Comparison of ENCODE assay signal across 8 cellular contexts in the genomic region with DNA sequence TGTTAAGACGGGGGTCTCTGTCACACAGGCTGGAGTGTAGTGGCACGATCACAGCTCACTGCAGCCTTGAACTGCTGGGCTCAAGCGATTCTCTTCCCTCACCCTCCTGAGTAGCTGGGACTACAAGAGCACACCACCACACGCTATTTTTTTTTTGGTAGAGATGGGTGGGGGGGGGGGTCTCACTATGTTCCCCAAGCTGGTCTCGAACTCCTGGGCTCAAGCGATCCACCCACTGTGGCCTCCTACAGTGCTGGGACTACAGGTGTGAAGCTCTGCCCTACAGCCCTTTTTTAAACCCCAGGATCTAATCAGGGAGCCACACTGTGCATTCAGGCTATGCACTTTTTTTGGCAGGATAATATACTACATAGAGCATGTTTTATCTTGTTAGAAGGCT. TPM values are rescaled to one million over a fixed set of nuclear protein-coding genes. Genes with fewer than 3 reads are reported as not detected.
DNase-seq lines count a peak whose midpoint lies in the region; ATAC-seq and TF ChIP-seq lines count a peak whose summit lies in the region.

No MANE protein-coding gene starts in this region.

- H3K27me3 ChIP-seq in HUES6 (ENCODE audit: control insufficient read depth, insufficient read depth, low read length) = no peaks in the 10 kb centered on the region
- no peaks in the 10 kb centered on the region for H3K27me3 ChIP-seq in body of pancreas
- no peaks in the 10 kb centered on the region for H3K27me3 ChIP-seq in mesendoderm (ENCODE audit: insufficient read depth, low read length, poor library complexity)

- no peak overlapping the region for H2AK5ac ChIP-seq in mesendoderm (ENCODE audit: low read length)

- H3K79me1 ChIP-seq in mesendoderm (ENCODE audit: low read length) = peaks cover 27% of the 10 kb centered on the region

- H3K36me3 ChIP-seq in HUES6 (ENCODE audit: control insufficient read depth, insufficient read depth, low read length) = peaks cover 30% of the 10 kb centered on the region
- no peaks in the 10 kb centered on the region for H3K36me3 ChIP-seq in body of pancreas (replicated peaks in 1 of 2; ENCODE audit: insufficient read depth in 1 of 2, low read depth in 2 of 2)
- peaks cover 9% of the 10 kb centered on the region for H3K36me3 ChIP-seq in mesendoderm (ENCODE audit: control insufficient read depth, insufficient read depth, low read length)

- peak overlapping the region; percentile 76; the same call in 1 of the 2 replicates for H3K27ac ChIP-seq in 22Rv1
- no peak overlapping the region for H3K27ac ChIP-seq in HUES6 (ENCODE audit: low read depth, low read length)
- H3K27ac ChIP-seq in body of pancreas = peak overlapping the region; percentile 68 to 87 (median 78)
- H3K27ac ChIP-seq in mesendoderm (ENCODE audit: low read depth, low read length) = no peak overlapping the region

- H2BK5ac ChIP-seq in mesendoderm (ENCODE audit: low read length) = no peak overlapping the region

- H3K56ac ChIP-seq in mesendoderm (ENCODE audit: low read length) = peak overlapping the region; percentile 96

- ATAC-seq in body of pancreas = no peak
- no peak for ATAC-seq in GM18861 (IDR thresholded peaks at IDR 0.05; ENCODE audit: unreplicated experiment)
- ATAC-seq in GM18873 (IDR thresholded peaks at IDR 0.05; ENCODE audit: low FRiP score, unreplicated experiment) = no peak

- H3K4ac ChIP-seq in mesendoderm (ENCODE audit: low read depth, low read length) = no peak overlapping the region

- no peak overlapping the region for H2BK15ac ChIP-seq in mesendoderm (replicated peaks; ENCODE audit: low read depth)

- TF ChIP-seq POLR2A in body of pancreas (IDR thresholded peaks at IDR 0.05) = no peak

- H4K5ac ChIP-seq in mesendoderm (ENCODE audit: low read length) = no peak overlapping the region

- H3K9me3 ChIP-seq in HUES6 (ENCODE audit: control insufficient read depth, insufficient read depth, low read depth, low read length) (peaks cover 5% of the 10 kb centered on the region; the same call in 1 of the 2 replicates), body of pancreas (no peaks in the 10 kb centered on the region)

- intact Hi-C loops in body of pancreas (cut with DNase I) = no loop called here

- H3K4me3 ChIP-seq in HUES6 (ENCODE audit: low read depth, low read length) (peak overlapping the region; percentile 88), body of pancreas (no peak overlapping the region), mesendoderm (ENCODE audit: low read length) (peak overlapping the region; percentile 92)

- no peak overlapping the region for H3K18ac ChIP-seq in mesendoderm (ENCODE audit: low read length)

- H3K4me1 ChIP-seq in HUES6 (ENCODE audit: control insufficient read depth, insufficient read depth, low read length) (peaks cover 31% of the 10 kb centered on the region), body of pancreas (peaks cover 55% of the 10 kb centered on the region), mesendoderm (ENCODE audit: control insufficient read depth, low read depth, low read length) (peaks cover 5% of the 10 kb centered on the region)

- no peak overlapping the region for H4K8ac ChIP-seq in mesendoderm (ENCODE audit: low read depth, low read length)

- no peak for TF ChIP-seq CTCF in 22Rv1 (IDR thresholded peaks at IDR 0.05)
- TF ChIP-seq CTCF in body of pancreas (IDR thresholded peaks at IDR 0.05) = no peak

- H3K4me2 ChIP-seq in mesendoderm (ENCODE audit: low read length) = peak overlapping the region; percentile 47

- DNase-seq in body of pancreas (peak in 1 of 4 donors; percentile 6), mesendoderm (no peak), HuH-7.5 (ENCODE audit: low spot score) (no peak), HEK293T (ENCODE audit: extremely low spot score) (no peak)

- H3K9ac ChIP-seq in HUES6 (ENCODE audit: low read length) (peak overlapping the region; percentile 42), mesendoderm (ENCODE audit: low read length) (peak overlapping the region; percentile 78)

- H3K23ac ChIP-seq in mesendoderm (ENCODE audit: low read length) = no peak overlapping the region

- peaks cover 31% of the 10 kb centered on the region for H3K79me2 ChIP-seq in mesendoderm (ENCODE audit: control insufficient read depth, insufficient read depth, low read length)

- no peak overlapping the region for H2BK120ac ChIP-seq in mesendoderm (ENCODE audit: low read depth, low read length)

- CTCF ChIA-PET in HEK293T (lab: Yijun Ruan, JAX) = interaction anchor here (0.6 kb wide), 1 partner anchor 905 kb away, joined by 3 read pairs; no protein-coding TSS in a partner anchor

- 28 to 40% methylated on average over 6 of the region's 6 CpGs for WGBS in body of pancreas, 2 donors
- no CpG with 5 or more reads among the region's 6 CpGs for WGBS in mesendoderm (ENCODE audit: extremely low coverage, insufficient coverage, low lambda C conversion rate)

- POLR2A ChIA-PET in HEK293T (lab: Yijun Ruan, JAX) = no interaction called here

TF ChIP-seq in HEK293T, 16 proteins besides CTCF, POLR2A, EP300 and RAD21:
- TF ChIP-seq CTBP1 (IDR thresholded peaks at IDR 0.05; ENCODE audit: borderline replicate concordance) (no peak), ELF4 (IDR thresholded peaks at IDR 0.05) (no peak), FOXK2 (IDR thresholded peaks at IDR 0.05) (no peak), BHLHE40 (IDR thresholded peaks at IDR 0.05; ENCODE audit: borderline replicate concordance) (no peak), LEF1 (IDR thresholded peaks at IDR 0.05; ENCODE audit: borderline replicate concordance) (no peak), NFRKB (IDR thresholded peaks at IDR 0.05) (no peak), FOXA1 (IDR thresholded peaks at IDR 0.05) (no peak), ZNF384 (IDR thresholded peaks at IDR 0.05) (no peak), L3MBTL2 (conservative IDR thresholded peaks at IDR 0.05) (no peak), ARNT (IDR thresholded peaks at IDR 0.05) (no peak), SUZ12 (IDR thresholded peaks at IDR 0.05) (no peak), TARDBP (IDR thresholded peaks at IDR 0.05) (no peak), SP1 (IDR thresholded peaks at IDR 0.05) (no peak), FOXM1 (IDR thresholded peaks at IDR 0.05; ENCODE audit: borderline replicate concordance) (no peak)

RNA-seq across cellular contexts. Expression of a gene that starts 1.4 kb away (rescaled TPM):
- total RNA-seq in body of pancreas = 10 to 100 TPM; 15.8 to 16.2 TPM
- polyA plus RNA-seq in mesendoderm (2013, experiment 1 of 2) = 207 TPM
- polyA plus RNA-seq in mesendoderm (2013, experiment 2 of 2) = 217 TPM

RNA-seq across cellular contexts. Expression of a gene that starts 3.4 kb away (rescaled TPM):
- 10 to 100 TPM; 45.7 to 71.2 TPM for total RNA-seq in body of pancreas
- polyA plus RNA-seq in mesendoderm (2013, experiment 1 of 2) = 20.2 TPM
- polyA plus RNA-seq in mesendoderm (2013, experiment 2 of 2) = 21.5 TPM

Comparison
In these comparisons a context has a peak if more than half of its experiments do, and no peak if none do; other contexts are left out.
1. H3K27ac ChIP-seq: peak in 22Rv1 (single experiment) and body of pancreas (4 of 4); none in HUES6 (single experiment) and mesendoderm (single experiment).
2. H3K4me3 ChIP-seq: peak in HUES6 (single experiment) and mesendoderm (single experiment); none in body of pancreas (0 of 2).